ENCODE assay signal across 8 cellular contexts in the genomic region with DNA sequence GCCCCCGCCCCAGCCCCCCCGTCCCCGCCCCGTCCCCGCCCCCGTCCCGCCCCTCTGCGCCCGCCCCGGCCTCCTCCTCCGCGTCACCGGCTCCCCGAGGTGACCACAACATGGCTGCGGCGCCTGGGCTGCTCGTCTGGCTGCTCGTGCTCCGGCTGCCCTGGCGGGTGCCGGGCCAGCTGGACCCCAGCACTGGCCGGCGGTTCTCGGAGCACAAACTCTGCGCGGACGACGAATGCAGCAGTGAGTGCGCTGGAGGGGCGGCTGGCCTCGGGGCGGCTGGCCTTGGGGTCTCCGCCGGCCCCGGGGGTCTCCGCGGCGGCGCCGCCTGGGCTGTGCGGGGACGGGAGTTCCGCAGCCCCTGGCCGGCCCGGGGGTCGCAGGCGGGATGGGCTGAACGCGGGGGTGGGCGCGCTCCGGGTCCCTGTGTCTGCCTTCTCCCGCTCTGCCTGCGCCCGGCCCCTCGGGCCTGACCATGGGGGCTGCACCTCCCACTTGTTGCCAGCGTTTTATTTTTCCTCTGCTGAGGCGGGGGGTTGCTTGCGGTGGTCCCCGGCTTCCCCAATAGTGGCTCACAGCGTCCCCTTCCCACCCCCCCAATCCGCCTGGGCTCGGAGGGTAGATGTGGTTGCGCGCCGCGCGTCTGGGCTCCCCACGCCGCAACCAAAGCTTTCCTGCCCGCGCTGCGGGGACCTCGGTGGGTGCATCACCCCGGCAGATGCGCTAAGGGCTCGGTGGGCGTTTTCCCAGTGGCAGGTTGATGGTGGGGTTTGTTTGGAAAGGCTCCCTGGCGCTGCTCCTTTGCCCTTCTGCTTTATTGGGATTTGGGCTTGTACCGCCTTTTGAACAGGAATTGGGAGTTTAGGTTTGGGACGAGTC. TPM values are rescaled to one million over a fixed set of nuclear protein-coding genes. Genes with fewer than 3 reads are reported as not detected.
DNase-seq lines count a peak whose midpoint lies in the region; ATAC-seq, FAIRE-seq and TF ChIP-seq lines count a peak whose summit lies in the region.

A gene with protein sequence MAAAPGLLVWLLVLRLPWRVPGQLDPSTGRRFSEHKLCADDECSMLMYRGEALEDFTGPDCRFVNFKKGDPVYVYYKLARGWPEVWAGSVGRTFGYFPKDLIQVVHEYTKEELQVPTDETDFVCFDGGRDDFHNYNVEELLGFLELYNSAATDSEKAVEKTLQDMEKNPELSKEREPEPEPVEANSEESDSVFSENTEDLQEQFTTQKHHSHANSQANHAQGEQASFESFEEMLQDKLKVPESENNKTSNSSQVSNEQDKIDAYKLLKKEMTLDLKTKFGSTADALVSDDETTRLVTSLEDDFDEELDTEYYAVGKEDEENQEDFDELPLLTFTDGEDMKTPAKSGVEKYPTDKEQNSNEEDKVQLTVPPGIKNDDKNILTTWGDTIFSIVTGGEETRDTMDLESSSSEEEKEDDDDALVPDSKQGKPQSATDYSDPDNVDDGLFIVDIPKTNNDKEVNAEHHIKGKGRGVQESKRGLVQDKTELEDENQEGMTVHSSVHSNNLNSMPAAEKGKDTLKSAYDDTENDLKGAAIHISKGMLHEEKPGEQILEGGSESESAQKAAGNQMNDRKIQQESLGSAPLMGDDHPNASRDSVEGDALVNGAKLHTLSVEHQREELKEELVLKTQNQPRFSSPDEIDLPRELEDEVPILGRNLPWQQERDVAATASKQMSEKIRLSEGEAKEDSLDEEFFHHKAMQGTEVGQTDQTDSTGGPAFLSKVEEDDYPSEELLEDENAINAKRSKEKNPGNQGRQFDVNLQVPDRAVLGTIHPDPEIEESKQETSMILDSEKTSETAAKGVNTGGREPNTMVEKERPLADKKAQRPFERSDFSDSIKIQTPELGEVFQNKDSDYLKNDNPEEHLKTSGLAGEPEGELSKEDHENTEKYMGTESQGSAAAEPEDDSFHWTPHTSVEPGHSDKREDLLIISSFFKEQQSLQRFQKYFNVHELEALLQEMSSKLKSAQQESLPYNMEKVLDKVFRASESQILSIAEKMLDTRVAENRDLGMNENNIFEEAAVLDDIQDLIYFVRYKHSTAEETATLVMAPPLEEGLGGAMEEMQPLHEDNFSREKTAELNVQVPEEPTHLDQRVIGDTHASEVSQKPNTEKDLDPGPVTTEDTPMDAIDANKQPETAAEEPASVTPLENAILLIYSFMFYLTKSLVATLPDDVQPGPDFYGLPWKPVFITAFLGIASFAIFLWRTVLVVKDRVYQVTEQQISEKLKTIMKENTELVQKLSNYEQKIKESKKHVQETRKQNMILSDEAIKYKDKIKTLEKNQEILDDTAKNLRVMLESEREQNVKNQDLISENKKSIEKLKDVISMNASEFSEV (N-terminal part only) (plus strand): TSS at position 97 of the 879 bp plus-strand sequence. CDS start 14 bp downstream, at position 111.

- H3K27me3 ChIP-seq in tibial nerve: peaks cover 0 to 4% of the 10 kb centered on the region in 2 donors

- TF ChIP-seq CTCF in D721Med (IDR thresholded peaks at IDR 0.05; ENCODE audit: insufficient read depth, missing control alignments): no peak
- no peak for TF ChIP-seq CTCF in tibial nerve (IDR thresholded peaks at IDR 0.05)

- peak within 1 kb of the TSS; percentile 84 to 93 (median 89) for H3K27ac ChIP-seq in tibial nerve

- TF ChIP-seq POLR2A in tibial nerve (IDR thresholded peaks at IDR 0.05): peak in 1 of 2 donors; percentile 58

- H3K9me3 ChIP-seq in tibial nerve: no peaks in the 10 kb centered on the region

- peaks cover 0 to 29% (median 4%) of the 10 kb centered on the region in 4 donors for H3K4me1 ChIP-seq in tibial nerve

- WGBS in tibial nerve, 2 donors: 0% methylated on average over 33 to 43 of the region's 81 CpGs

- no peak for FAIRE-seq in D721Med (lab: Jason Lieb, UNC)
- no peak for FAIRE-seq in HTR-8/SVneo (lab: Jason Lieb, UNC)

- peak within 1 kb of the TSS; percentile 75 to 100 (median 99) for H3K4me3 ChIP-seq in tibial nerve

- peak; percentile 45 for ATAC-seq in GM21367 (IDR thresholded peaks at IDR 0.05; ENCODE audit: unreplicated experiment)

- peaks cover 0 to 16% (median 0%) of the 10 kb centered on the region in 3 donors for H3K36me3 ChIP-seq in tibial nerve

- TF ChIP-seq EP300 in tibial nerve (IDR thresholded peaks at IDR 0.05): peak in 1 of 2 donors; percentile 47

- peak; percentile 57 for DNase-seq in D721Med (ENCODE audit: insufficient read length, low spot score)
- peak; percentile 89 for DNase-seq in HTR-8/SVneo (ENCODE audit: insufficient read length, low spot score)
- DNase-seq in SHP77 (lab: John Stamatoyannopoulos, UW): peak; percentile 68 to 76
- peak; percentile 51 to 87 (median 72) for DNase-seq in activated naive CD4-positive, alpha-beta T cell (lab: John Stamatoyannopoulos, UW)
- peak; percentile 91 for DNase-seq in germinal center (ENCODE audit: low spot score)
- DNase-seq in occipital lobe (lab: John Stamatoyannopoulos, UW): peak; percentile 79
- peak; percentile 66 to 75 for DNase-seq in tibial nerve (ENCODE audit: low spot score in 2 of 2)

RNA-seq across cellular contexts. Expression of the gene that starts here (rescaled TPM):
- total RNA-seq in occipital lobe: 54.0 TPM
- total RNA-seq in tibial nerve: 10 to 100 TPM; 30.4 to 91.5 (median 61.0) TPM

Comparison
In these comparisons a context has a peak if more than half of its experiments do, and no peak if none do; other contexts are left out.
1. Peak in every context shown above with its lines: DNase-seq, ATAC-seq, H3K4me3 ChIP-seq and H3K27ac ChIP-seq.